In the genomic region with DNA sequence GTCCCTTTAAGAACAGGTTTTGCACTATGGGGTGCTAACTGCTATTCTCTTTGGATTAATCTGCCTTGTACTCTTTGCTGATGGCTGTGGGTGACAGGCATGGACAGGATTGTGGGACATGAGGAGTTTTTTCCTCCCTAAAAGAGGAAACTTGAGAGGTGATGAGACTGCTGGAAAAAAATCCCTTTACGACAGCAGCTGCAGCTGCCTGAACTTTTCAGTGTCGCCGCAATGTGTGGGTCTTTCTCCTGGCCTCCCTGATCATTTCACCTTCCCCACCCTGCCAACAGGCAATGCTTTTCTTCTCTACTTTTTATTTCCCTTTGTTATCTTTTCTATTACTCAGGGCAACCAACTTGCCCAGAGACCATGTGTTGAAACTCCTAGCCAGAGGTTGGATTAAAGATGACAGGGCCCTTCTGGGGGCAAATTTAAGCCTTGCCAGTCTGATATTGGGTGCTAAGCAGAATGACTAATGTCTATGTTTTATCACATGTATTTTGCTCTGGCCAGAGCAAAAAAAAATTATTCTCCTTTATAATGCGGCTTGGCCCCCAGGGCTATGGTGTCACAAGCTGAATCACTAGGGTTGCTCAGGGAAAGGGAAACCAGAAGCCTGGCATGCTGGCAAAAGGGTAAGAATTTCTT, we compare ENCODE assay signal across 20 cellular contexts. TPM values are rescaled to one million over a fixed set of nuclear protein-coding genes. Genes with fewer than 3 reads are reported as not detected.
A peak's percentile ranks its signal among the peaks of the same experiment; 100 is the strongest.
DNase-seq lines count a peak whose midpoint lies in the region; TF ChIP-seq lines count a peak whose summit lies in the region.
"Had no signal": no experiment of that assay in that cellular context is flagged by ENCODE, and none has a peak within 500 bp of the region (broad histone marks: within the 10 kb centered on the region; RNA-seq: fewer than 3 reads in every experiment).

No MANE protein-coding gene starts in this region.

- peaks cover 8% of the 10 kb centered on the region for H3F3A ChIP-seq in neural progenitor cell (ENCODE audit: low read depth)

- H3K27ac Mint-ChIP-seq in neural progenitor cell: no peak overlapping the region
- H3K27ac Mint-ChIP-seq in activated T-cell treated with anti-CD3 and anti-CD28 coated beads, Interleukin-2, amount 50 U/mL, for 24 hours: no peak overlapping the region
- H3K27ac Mint-ChIP-seq: endodermal cell had no signal

- no peaks in the 10 kb centered on the region for H3K27me3 ChIP-seq in neural progenitor cell
- H3K27me3 ChIP-seq: BLaER1, ovary had no signal

- H3K4me3 Mint-ChIP-seq in neural progenitor cell: no peak overlapping the region
- no peak overlapping the region for H3K4me3 Mint-ChIP-seq in activated T-cell treated with anti-CD3 and anti-CD28 coated beads, Interleukin-2, amount 50 U/mL, for 24 hours
- H3K4me3 Mint-ChIP-seq: endodermal cell had no signal

- peaks cover 15% of the 10 kb centered on the region for H3K4me1 ChIP-seq in neural progenitor cell
- H3K4me1 ChIP-seq: BLaER1, spleen had no signal

- H3K4me2 ChIP-seq in neural progenitor cell: no peak overlapping the region
- H3K4me2 ChIP-seq: BLaER1 had no signal

- H3K36me3 Mint-ChIP-seq in neural progenitor cell: no peaks in the 10 kb centered on the region
- no peaks in the 10 kb centered on the region for H3K36me3 Mint-ChIP-seq in activated T-cell treated with anti-CD3 and anti-CD28 coated beads, Interleukin-2, amount 50 U/mL, for 24 hours (ENCODE audit: low read depth)

- no peaks in the 10 kb centered on the region for H3K36me3 ChIP-seq in neural progenitor cell
- H3K36me3 ChIP-seq: BLaER1, ovary, spleen had no signal

- H3K9me3 Mint-ChIP-seq in neural progenitor cell: peaks cover 10% of the 10 kb centered on the region
- H3K9me3 Mint-ChIP-seq in activated T-cell treated with anti-CD3 and anti-CD28 coated beads, Interleukin-2, amount 50 U/mL, for 24 hours: peaks cover 13% of the 10 kb centered on the region

- H3K9me3 ChIP-seq in neural progenitor cell (ENCODE audit: low read depth): peaks cover 3% of the 10 kb centered on the region
- H3K9me3 ChIP-seq: ovary had no signal

- H3K27ac ChIP-seq in RWPE1 (peak overlapping the region; percentile 67), neural progenitor cell (no peak overlapping the region), caudate nucleus (ENCODE audit: low read depth, low read length) (no peak overlapping the region)
- H3K27ac ChIP-seq: BLaER1, ovary, spleen had no signal

- H2AFZ ChIP-seq in neural progenitor cell (replicated peaks): peak overlapping the region; percentile 48

- H3K79me2 ChIP-seq in neural progenitor cell (ENCODE audit: low read depth): no peaks in the 10 kb centered on the region

- H3K4me1 Mint-ChIP-seq in neural progenitor cell: peaks cover 4% of the 10 kb centered on the region
- no peaks in the 10 kb centered on the region for H3K4me1 Mint-ChIP-seq in activated T-cell treated with anti-CD3 and anti-CD28 coated beads, Interleukin-2, amount 50 U/mL, for 24 hours (ENCODE audit: low read depth)

- DNase-seq in EH (ENCODE audit: low read depth): peak; percentile 49
- peak; percentile 54 for DNase-seq in RWPE1 (ENCODE audit: low spot score)
- DNase-seq in epithelial cell of esophagus (ENCODE audit: low read depth): peak; percentile 95
- DNase-seq in neural progenitor cell (ENCODE audit: low spot score): no peak
- DNase-seq in caudate nucleus (lab: John Stamatoyannopoulos, UW): no peak
- DNase-seq in AG08396 (ENCODE audit: low spot score): no peak
- DNase-seq in activated T-cell treated with anti-CD3 and anti-CD28 coated beads, Interleukin-2, amount 50 U/mL, for 24 hours: no peak
- DNase-seq in DMS53 treated with DMSO at 0.1 percent for 48 hours (lab: John Stamatoyannopoulos, UW; ENCODE audit: unreplicated experiment): no peak
- DNase-seq: DMS79 treated with DMSO at 0.1 percent for 48 hours; endodermal cell; glutamatergic neuron; HCEC 1CT; NCI-H1436 treated with DMSO at 0.1 percent for 48 hours; NCI-H510A treated with DMSO at 0.1 percent for 48 hours; ovary; spleen; stimulated activated naive CD4-positive, alpha-beta T cell; T-helper 1 cell had no signal

- POLR2A ChIA-PET in RWPE1 (lab: Yijun Ruan, JAX; ENCODE audit: low non-redundant PET): no interaction called here

- CTCF ChIA-PET in RWPE1 (lab: Yijun Ruan, JAX): no interaction called here

- H3K4me3 ChIP-seq in epithelial cell of esophagus (ENCODE audit: low read length) (no peak overlapping the region), neural progenitor cell (no peak overlapping the region)
- H3K4me3 ChIP-seq: BLaER1, K562, ovary, spleen had no signal

- no peaks in the 10 kb centered on the region for H4K20me1 ChIP-seq in neural progenitor cell (ENCODE audit: low read depth)
- H4K20me1 ChIP-seq: BLaER1 had no signal

- H3K27me3 Mint-ChIP-seq in neural progenitor cell (ENCODE audit: insufficient read depth, low read depth): no peaks in the 10 kb centered on the region
- peaks cover 41% of the 10 kb centered on the region for H3K27me3 Mint-ChIP-seq in activated T-cell treated with anti-CD3 and anti-CD28 coated beads, Interleukin-2, amount 50 U/mL, for 24 hours

- no peak overlapping the region for H3K9ac ChIP-seq in neural progenitor cell
- H3K9ac ChIP-seq: BLaER1 had no signal

- TF ChIP-seq CTCF in RWPE1 (conservative IDR thresholded peaks at IDR 0.05; ENCODE audit: low read depth) (no peak), epithelial cell of esophagus (IDR thresholded peaks at IDR 0.05; ENCODE audit: insufficient read depth, low read depth, low read length, missing control alignments) (no peak), neural progenitor cell (IDR thresholded peaks at IDR 0.05) (no peak)

RNA-seq across cellular contexts. Expression of gene CFAP20DC, which starts 51.4 kb away (rescaled TPM):
- total RNA-seq in neural progenitor cell (ENCODE audit: low replicate concordance): 9.6 and 14.0 TPM in 2 replicates

Comparison
In these comparisons a context has a peak if more than half of its experiments do, and no peak if none do; other contexts are left out.
1. DNase-seq: peak in EH (single experiment), RWPE1 (single experiment) and epithelial cell of esophagus (single experiment); none in neural progenitor cell (single experiment), caudate nucleus (0 of 61), AG08396 (single experiment), activated T-cell treated with anti-CD3 and anti-CD28 coated beads, Interleukin-2, amount 50 U/mL, for 24 hours (single experiment) and DMS53 treated with DMSO at 0.1 percent for 48 hours (single experiment).